1 cellular context compared by ENCODE assay signal in the genomic region with DNA sequence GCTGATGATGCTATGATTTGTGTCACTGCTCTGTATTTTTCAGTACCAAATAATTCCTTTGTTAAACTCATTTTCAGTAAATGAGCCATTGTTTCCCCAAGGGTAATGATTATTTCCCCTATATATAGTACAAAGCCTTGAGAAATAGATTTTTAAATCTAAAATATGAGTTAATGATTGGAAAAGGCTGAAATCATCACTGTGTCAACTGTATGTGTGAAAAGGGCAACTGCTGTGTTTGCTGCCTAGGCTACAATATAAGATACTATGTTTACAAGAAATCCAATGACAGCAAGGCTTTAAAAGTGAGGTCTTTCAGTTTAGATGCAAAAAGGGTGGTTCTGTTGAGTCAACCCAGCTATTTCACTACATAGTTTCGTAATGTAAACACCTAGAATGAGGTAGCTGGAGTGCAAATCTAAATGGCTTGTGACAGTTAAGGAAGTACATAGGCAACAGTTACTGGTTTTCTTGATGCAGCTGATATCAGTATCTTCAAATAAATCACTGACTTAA.
A peak's percentile ranks its signal among the peaks of the same experiment; 100 is the strongest.
TF ChIP-seq lines count a peak whose summit lies in the region.

No MANE protein-coding gene starts in this region.

TF ChIP-seq in GM12878, 131 proteins besides CTCF, POLR2A, EP300 and RAD21 (continued from another document and continues in another):
- TF ChIP-seq, protein P1, sequence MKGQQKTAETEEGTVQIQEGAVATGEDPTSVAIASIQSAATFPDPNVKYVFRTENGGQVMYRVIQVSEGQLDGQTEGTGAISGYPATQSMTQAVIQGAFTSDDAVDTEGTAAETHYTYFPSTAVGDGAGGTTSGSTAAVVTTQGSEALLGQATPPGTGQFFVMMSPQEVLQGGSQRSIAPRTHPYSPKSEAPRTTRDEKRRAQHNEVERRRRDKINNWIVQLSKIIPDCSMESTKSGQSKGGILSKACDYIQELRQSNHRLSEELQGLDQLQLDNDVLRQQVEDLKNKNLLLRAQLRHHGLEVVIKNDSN (IDR thresholded peaks at IDR 0.05; ENCODE audit: borderline replicate concordance, extremely low read length, insufficient read depth, low read depth, low read length) = no peak
- TF ChIP-seq LARP7 (IDR thresholded peaks at IDR 0.05) (no peak), WRNIP1 (IDR thresholded peaks at IDR 0.05; ENCODE audit: borderline replicate concordance, low read depth, low read length) (no peak), RFX5 (IDR thresholded peaks at IDR 0.05; ENCODE audit: low read depth, low read length) (no peak), FOXK2 (IDR thresholded peaks at IDR 0.05) (no peak), IKZF1 (conservative IDR thresholded peaks at IDR 0.05) (0 out of 2 replicates have a peak, but pooled peaks have one; percentile 31), KLF5 (IDR thresholded peaks at IDR 0.05; ENCODE audit: partially characterized antibody) (peak; percentile 81), HDAC6 (IDR thresholded peaks at IDR 0.05; ENCODE audit: unreplicated experiment) (no peak), SRF (IDR thresholded peaks at IDR 0.05; ENCODE audit: low read depth in 2 of 2, low read length in 2 of 2) (0 out of 4 replicates have a peak, but pooled peaks of 1 of the 2 experiments have one; percentile 8), EZH2 (IDR thresholded peaks at IDR 0.05; ENCODE audit: borderline replicate concordance, control insufficient read depth, low read depth, low read length) (no peak), TAF1 (IDR thresholded peaks at IDR 0.05; ENCODE audit: borderline replicate concordance, low read depth, low read length) (no peak), JUND (IDR thresholded peaks at IDR 0.05; ENCODE audit: low read depth, low read length) (peak; percentile 75), TCF3 (IDR thresholded peaks at IDR 0.05; ENCODE audit: borderline replicate concordance, insufficient read depth, low read depth, low read length) (no peak), ZNF24 (IDR thresholded peaks at IDR 0.05) (peak; percentile 90), ATF7 (IDR thresholded peaks at IDR 0.05; ENCODE audit: low read depth) (peak; percentile 97), ZNF384 (IDR thresholded peaks at IDR 0.05; ENCODE audit: borderline replicate concordance, low read depth, low read length) (0 out of 2 replicates have a peak, but pooled peaks have one; percentile 7), BACH1 (IDR thresholded peaks at IDR 0.05; ENCODE audit: borderline replicate concordance) (peak; percentile 27; the same call in 1 of the 2 replicates), MYB (IDR thresholded peaks at IDR 0.05; ENCODE audit: borderline replicate concordance, low read depth, low read length) (peak; percentile 95), PAX5 (IDR thresholded peaks at IDR 0.05; ENCODE audit: borderline replicate concordance, low read depth, low read length) (peak; percentile 76; the same call in 1 of the 2 replicates), BHLHE40 (IDR thresholded peaks at IDR 0.05; ENCODE audit: borderline replicate concordance in 1 of 2, low read depth in 2 of 2, low read length in 1 of 2) (peak; percentile 38 to 69; a peak in 2 of 4 replicates), EGR1 (IDR thresholded peaks at IDR 0.05; ENCODE audit: borderline replicate concordance in 1 of 2, low read depth in 2 of 2, low read length in 2 of 2) (no peak), IKZF2 (IDR thresholded peaks at IDR 0.05) (peak in 1 of 2 experiments; percentile 63; a peak in 2 of 4 replicates), SREBF2 (IDR thresholded peaks at IDR 0.05; ENCODE audit: low read length) (no peak), DPF2 (IDR thresholded peaks at IDR 0.05) (0 out of 2 replicates have a peak, but pooled peaks have one; percentile 72), SP1 (IDR thresholded peaks at IDR 0.05; ENCODE audit: low read depth, low read length) (peak; percentile 37), SUPT20H (IDR thresholded peaks at IDR 0.05; ENCODE audit: borderline replicate concordance, control insufficient read depth, low read depth, low read length) (no peak), TBL1XR1 (IDR thresholded peaks at IDR 0.05; ENCODE audit: low read depth, low read length) (peak; percentile 84), SMAD5 (IDR thresholded peaks at IDR 0.05; ENCODE audit: low read depth) (no peak), SMC3 (IDR thresholded peaks at IDR 0.05; ENCODE audit: borderline replicate concordance, low read length) (no peak)
- TF ChIP-seq, protein P2, sequence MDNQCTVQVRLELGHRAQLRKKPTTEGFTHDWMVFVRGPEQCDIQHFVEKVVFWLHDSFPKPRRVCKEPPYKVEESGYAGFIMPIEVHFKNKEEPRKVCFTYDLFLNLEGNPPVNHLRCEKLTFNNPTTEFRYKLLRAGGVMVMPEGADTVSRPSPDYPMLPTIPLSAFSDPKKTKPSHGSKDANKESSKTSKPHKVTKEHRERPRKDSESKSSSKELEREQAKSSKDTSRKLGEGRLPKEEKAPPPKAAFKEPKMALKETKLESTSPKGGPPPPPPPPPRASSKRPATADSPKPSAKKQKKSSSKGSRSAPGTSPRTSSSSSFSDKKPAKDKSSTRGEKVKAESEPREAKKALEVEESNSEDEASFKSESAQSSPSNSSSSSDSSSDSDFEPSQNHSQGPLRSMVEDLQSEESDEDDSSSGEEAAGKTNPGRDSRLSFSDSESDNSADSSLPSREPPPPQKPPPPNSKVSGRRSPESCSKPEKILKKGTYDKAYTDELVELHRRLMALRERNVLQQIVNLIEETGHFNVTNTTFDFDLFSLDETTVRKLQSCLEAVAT (IDR thresholded peaks at IDR 0.05) = no peak
- TF ChIP-seq, protein P3, sequence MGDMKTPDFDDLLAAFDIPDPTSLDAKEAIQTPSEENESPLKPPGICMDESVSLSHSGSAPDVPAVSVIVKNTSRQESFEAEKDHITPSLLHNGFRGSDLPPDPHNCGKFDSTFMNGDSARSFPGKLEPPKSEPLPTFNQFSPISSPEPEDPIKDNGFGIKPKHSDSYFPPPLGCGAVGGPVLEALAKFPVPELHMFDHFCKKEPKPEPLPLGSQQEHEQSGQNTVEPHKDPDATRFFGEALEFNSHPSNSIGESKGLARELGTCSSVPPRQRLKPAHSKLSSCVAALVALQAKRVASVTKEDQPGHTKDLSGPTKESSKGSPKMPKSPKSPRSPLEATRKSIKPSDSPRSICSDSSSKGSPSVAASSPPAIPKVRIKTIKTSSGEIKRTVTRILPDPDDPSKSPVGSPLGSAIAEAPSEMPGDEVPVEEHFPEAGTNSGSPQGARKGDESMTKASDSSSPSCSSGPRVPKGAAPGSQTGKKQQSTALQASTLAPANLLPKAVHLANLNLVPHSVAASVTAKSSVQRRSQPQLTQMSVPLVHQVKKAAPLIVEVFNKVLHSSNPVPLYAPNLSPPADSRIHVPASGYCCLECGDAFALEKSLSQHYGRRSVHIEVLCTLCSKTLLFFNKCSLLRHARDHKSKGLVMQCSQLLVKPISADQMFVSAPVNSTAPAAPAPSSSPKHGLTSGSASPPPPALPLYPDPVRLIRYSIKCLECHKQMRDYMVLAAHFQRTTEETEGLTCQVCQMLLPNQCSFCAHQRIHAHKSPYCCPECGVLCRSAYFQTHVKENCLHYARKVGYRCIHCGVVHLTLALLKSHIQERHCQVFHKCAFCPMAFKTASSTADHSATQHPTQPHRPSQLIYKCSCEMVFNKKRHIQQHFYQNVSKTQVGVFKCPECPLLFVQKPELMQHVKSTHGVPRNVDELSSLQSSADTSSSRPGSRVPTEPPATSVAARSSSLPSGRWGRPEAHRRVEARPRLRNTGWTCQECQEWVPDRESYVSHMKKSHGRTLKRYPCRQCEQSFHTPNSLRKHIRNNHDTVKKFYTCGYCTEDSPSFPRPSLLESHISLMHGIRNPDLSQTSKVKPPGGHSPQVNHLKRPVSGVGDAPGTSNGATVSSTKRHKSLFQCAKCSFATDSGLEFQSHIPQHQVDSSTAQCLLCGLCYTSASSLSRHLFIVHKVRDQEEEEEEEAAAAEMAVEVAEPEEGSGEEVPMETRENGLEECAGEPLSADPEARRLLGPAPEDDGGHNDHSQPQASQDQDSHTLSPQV (IDR thresholded peaks at IDR 0.05) = no peak
- TF ChIP-seq, protein P4, sequence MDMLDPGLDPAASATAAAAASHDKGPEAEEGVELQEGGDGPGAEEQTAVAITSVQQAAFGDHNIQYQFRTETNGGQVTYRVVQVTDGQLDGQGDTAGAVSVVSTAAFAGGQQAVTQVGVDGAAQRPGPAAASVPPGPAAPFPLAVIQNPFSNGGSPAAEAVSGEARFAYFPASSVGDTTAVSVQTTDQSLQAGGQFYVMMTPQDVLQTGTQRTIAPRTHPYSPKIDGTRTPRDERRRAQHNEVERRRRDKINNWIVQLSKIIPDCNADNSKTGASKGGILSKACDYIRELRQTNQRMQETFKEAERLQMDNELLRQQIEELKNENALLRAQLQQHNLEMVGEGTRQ (IDR thresholded peaks at IDR 0.05; ENCODE audit: borderline replicate concordance, low read depth, low read length) = no peak
- TF ChIP-seq, protein P5, sequence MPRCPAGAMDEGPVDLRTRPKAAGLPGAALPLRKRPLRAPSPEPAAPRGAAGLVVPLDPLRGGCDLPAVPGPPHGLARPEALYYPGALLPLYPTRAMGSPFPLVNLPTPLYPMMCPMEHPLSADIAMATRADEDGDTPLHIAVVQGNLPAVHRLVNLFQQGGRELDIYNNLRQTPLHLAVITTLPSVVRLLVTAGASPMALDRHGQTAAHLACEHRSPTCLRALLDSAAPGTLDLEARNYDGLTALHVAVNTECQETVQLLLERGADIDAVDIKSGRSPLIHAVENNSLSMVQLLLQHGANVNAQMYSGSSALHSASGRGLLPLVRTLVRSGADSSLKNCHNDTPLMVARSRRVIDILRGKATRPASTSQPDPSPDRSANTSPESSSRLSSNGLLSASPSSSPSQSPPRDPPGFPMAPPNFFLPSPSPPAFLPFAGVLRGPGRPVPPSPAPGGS (IDR thresholded peaks at IDR 0.05; ENCODE audit: borderline replicate concordance, insufficient read depth, low read depth, low read length, poor library complexity, severe bottlenecking) = peak; percentile 53
- TF ChIP-seq, protein P6, sequence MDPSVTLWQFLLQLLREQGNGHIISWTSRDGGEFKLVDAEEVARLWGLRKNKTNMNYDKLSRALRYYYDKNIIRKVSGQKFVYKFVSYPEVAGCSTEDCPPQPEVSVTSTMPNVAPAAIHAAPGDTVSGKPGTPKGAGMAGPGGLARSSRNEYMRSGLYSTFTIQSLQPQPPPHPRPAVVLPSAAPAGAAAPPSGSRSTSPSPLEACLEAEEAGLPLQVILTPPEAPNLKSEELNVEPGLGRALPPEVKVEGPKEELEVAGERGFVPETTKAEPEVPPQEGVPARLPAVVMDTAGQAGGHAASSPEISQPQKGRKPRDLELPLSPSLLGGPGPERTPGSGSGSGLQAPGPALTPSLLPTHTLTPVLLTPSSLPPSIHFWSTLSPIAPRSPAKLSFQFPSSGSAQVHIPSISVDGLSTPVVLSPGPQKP (IDR thresholded peaks at IDR 0.05; ENCODE audit: low read depth, low read length) = no peak
- TF ChIP-seq, protein P7, sequence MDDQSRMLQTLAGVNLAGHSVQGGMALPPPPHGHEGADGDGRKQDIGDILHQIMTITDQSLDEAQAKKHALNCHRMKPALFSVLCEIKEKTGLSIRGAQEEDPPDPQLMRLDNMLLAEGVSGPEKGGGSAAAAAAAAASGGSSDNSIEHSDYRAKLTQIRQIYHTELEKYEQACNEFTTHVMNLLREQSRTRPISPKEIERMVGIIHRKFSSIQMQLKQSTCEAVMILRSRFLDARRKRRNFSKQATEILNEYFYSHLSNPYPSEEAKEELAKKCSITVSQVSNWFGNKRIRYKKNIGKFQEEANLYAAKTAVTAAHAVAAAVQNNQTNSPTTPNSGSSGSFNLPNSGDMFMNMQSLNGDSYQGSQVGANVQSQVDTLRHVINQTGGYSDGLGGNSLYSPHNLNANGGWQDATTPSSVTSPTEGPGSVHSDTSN (IDR thresholded peaks at IDR 0.05; ENCODE audit: insufficient replicate concordance, low read depth, low read length) = peak; percentile 5
- TF ChIP-seq, protein P8, sequence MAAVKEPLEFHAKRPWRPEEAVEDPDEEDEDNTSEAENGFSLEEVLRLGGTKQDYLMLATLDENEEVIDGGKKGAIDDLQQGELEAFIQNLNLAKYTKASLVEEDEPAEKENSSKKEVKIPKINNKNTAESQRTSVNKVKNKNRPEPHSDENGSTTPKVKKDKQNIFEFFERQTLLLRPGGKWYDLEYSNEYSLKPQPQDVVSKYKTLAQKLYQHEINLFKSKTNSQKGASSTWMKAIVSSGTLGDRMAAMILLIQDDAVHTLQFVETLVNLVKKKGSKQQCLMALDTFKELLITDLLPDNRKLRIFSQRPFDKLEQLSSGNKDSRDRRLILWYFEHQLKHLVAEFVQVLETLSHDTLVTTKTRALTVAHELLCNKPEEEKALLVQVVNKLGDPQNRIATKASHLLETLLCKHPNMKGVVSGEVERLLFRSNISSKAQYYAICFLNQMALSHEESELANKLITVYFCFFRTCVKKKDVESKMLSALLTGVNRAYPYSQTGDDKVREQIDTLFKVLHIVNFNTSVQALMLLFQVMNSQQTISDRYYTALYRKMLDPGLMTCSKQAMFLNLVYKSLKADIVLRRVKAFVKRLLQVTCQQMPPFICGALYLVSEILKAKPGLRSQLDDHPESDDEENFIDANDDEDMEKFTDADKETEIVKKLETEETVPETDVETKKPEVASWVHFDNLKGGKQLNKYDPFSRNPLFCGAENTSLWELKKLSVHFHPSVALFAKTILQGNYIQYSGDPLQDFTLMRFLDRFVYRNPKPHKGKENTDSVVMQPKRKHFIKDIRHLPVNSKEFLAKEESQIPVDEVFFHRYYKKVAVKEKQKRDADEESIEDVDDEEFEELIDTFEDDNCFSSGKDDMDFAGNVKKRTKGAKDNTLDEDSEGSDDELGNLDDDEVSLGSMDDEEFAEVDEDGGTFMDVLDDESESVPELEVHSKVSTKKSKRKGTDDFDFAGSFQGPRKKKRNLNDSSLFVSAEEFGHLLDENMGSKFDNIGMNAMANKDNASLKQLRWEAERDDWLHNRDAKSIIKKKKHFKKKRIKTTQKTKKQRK (IDR thresholded peaks at IDR 0.05; ENCODE audit: low read depth, low read length) = no peak
- TF ChIP-seq, protein P9, sequence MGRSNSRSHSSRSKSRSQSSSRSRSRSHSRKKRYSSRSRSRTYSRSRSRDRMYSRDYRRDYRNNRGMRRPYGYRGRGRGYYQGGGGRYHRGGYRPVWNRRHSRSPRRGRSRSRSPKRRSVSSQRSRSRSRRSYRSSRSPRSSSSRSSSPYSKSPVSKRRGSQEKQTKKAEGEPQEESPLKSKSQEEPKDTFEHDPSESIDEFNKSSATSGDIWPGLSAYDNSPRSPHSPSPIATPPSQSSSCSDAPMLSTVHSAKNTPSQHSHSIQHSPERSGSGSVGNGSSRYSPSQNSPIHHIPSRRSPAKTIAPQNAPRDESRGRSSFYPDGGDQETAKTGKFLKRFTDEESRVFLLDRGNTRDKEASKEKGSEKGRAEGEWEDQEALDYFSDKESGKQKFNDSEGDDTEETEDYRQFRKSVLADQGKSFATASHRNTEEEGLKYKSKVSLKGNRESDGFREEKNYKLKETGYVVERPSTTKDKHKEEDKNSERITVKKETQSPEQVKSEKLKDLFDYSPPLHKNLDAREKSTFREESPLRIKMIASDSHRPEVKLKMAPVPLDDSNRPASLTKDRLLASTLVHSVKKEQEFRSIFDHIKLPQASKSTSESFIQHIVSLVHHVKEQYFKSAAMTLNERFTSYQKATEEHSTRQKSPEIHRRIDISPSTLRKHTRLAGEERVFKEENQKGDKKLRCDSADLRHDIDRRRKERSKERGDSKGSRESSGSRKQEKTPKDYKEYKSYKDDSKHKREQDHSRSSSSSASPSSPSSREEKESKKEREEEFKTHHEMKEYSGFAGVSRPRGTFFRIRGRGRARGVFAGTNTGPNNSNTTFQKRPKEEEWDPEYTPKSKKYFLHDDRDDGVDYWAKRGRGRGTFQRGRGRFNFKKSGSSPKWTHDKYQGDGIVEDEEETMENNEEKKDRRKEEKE (IDR thresholded peaks at IDR 0.05) = no peak
